12 cellular contexts compared by ENCODE assay signal in the genomic region with DNA sequence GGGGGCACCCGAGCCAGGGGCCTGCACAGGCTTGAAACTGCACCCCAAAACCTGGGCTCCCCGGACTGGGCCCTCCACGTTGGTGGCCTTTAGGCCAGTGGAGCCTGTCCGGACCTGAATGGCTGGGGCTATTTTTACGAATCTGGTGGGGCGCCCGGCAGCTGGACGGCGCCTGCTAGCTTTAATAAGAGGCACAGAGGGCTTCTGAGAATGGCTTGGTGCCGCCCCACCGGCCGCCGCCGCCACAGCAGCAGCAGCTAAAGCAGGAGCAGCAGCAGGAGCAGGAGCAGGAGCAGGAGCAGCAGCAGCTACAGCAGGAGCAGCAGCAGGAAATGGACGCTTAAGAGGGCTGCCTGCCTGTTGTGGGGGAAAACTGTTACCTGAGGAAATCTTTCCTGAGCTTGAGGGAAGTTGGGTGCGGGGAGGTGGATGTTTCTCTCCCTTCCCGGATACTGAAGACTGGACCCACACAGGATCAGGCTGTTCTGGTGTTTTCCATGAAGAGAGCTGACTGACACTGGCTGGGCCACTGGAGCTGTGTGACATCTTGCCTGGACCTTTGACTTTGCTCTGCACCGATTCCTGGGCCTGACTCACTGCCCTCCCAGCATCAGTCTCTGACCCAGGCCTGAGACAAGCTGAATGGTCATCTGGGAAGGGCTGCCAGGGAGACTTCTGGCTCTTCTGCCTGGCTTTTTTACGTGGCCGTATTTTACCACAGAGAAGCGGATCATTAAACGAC. TPM values are rescaled to one million over a fixed set of nuclear protein-coding genes. Genes with fewer than 3 reads are reported as not detected.
"Had no signal": no experiment of that assay in that cellular context is flagged by ENCODE, and none has a peak within 500 bp of the region (broad histone marks: within the 10 kb centered on the region; RNA-seq: fewer than 3 reads in every experiment).

No MANE protein-coding gene starts in this region.

RNA-seq across cellular contexts. Expression of a gene that starts 2.2 kb away (rescaled TPM):
- total RNA-seq: epithelial cell of proximal tubule, esophagus squamous epithelium, left ventricle myocardium inferior, lung, pancreas, renal cortical epithelial cell, subcutaneous adipose tissue, tibial nerve, upper lobe of right lung, vagina had no signal
- polyA plus RNA-seq: keratinocyte, lung, neural cell, pancreas had no signal

RNA-seq across cellular contexts. Expression of a gene that starts 48.8 kb away (rescaled TPM):
- total RNA-seq: epithelial cell of proximal tubule, esophagus squamous epithelium, left ventricle myocardium inferior, lung, pancreas, renal cortical epithelial cell, subcutaneous adipose tissue, upper lobe of right lung, vagina had no signal
- polyA plus RNA-seq: keratinocyte, lung, neural cell, pancreas had no signal
